8 cellular contexts compared by ENCODE assay signal in the genomic region with DNA sequence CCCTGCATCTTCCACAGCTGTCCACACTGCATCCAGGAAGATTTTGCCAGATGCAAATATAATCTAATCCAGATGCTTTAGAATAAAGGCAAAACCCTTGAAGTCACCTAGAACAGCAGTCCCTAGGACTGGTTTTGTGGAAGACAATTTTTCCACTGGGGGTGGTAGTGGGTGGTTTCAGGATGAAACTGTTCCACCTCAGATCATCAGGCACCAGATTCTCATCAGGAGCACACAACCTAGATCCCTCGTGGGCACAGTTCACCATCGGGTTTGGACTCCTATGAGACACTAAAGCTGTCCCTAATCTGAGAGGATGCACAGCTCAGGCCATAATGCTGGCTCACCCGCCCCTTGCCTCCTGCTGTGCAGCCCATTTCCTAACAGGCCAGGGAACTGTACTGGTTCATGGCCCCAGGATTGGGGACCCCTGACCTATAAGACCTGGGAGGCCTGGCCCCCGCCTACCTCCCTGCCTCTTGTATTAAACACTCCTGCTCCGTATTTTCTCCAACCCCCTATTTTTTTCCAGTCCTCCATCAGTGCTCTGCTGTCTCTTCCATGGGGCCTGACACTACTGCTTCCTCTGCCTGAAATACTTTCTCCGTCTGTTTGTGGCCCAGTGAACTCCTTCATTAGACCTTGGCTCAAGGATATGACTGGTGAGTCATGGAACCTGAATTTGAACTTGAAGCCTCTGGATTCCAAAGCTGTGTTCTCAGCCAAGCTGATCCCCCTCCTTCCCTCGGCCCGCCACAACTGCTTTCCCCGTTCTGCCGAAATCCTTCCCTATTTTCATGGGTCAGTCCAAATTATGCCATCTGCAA.
DNase-seq lines count a peak whose midpoint lies in the region; ATAC-seq and TF ChIP-seq lines count a peak whose summit lies in the region.

No MANE protein-coding gene starts in this region.

- no peak for TF ChIP-seq CTCF in Panc1 (IDR thresholded peaks at IDR 0.05)
- TF ChIP-seq CTCF in fibroblast of lung (conservative IDR thresholded peaks at IDR 0.05 in 1 of 2, IDR thresholded peaks at IDR 0.05 in 1 of 2; ENCODE audit: low read depth in 1 of 2, low read length in 2 of 2), result no peak
- peak; percentile 10 for TF ChIP-seq CTCF in osteoblast (IDR thresholded peaks at IDR 0.05; ENCODE audit: extremely low read depth, low read depth, low read length)

- CTCF ChIA-PET in Panc1 (lab: Charles Lee), result interaction anchor here (0.6 kb wide), 1 partner anchor 77 kb away, joined by 7 read pairs; no protein-coding TSS in a partner anchor

- H3K27ac ChIP-seq in Panc1 (ENCODE audit: low read length) (peak overlapping the region; percentile 99), fibroblast of lung (ENCODE audit: insufficient read depth, low read length) (peak overlapping the region; percentile 94), osteoblast (ENCODE audit: low read depth, low read length) (peak overlapping the region; percentile 84)

- BruUV-seq in Panc1 (replicated peaks; lab: Mats Ljungman, UMichigan), result no TSS peak

- H3K36me3 ChIP-seq in Panc1 (ENCODE audit: control insufficient read depth, insufficient read depth, low read length) (peaks cover under 1% of the 10 kb centered on the region; the same call in 1 of the 2 replicates), fibroblast of lung (ENCODE audit: control insufficient read depth, insufficient read depth, low read length) (no peaks in the 10 kb centered on the region), osteoblast (ENCODE audit: insufficient read depth, low read length) (peaks cover 5% of the 10 kb centered on the region)

- DNase-seq in AG20443 (ENCODE audit: low spot score) (peak; percentile 95), Panc1 (ENCODE audit: low read depth, low spot score) (peak; percentile 73), fibroblast of lung (ENCODE audit: low read depth in 2 of 2) (peak; percentile 92 to 98), osteoblast (ENCODE audit: insufficient read length, low spot score, missing footprints) (peak; percentile 97), NCI-H1417 (lab: John Stamatoyannopoulos, UW) (no peak), NCI-H345 (lab: John Stamatoyannopoulos, UW) (no peak)

- H3K9ac ChIP-seq in fibroblast of lung (ENCODE audit: insufficient read depth, low read length), result peak overlapping the region; percentile 28

- POLR2A ChIA-PET in Panc1 (lab: Charles Lee), result interaction anchor here (0.6 kb wide), 1 partner anchor 11 kb away, joined by 13 read pairs; no protein-coding TSS in a partner anchor

- no peaks in the 10 kb centered on the region for H3K9me3 ChIP-seq in Panc1 (ENCODE audit: control insufficient read depth, insufficient read depth, low read depth, low read length)
- no peaks in the 10 kb centered on the region for H3K9me3 ChIP-seq in fibroblast of lung (ENCODE audit: control insufficient read depth, insufficient read depth, low read depth, low read length)
- H3K9me3 ChIP-seq in osteoblast (ENCODE audit: low read depth, low read length), result no peaks in the 10 kb centered on the region

- H3K4me1 ChIP-seq in Panc1 (ENCODE audit: control insufficient read depth, insufficient read depth, low read length) (peaks cover 57% of the 10 kb centered on the region), fibroblast of lung (ENCODE audit: control insufficient read depth, extremely low read depth, insufficient read depth, low read length) (peaks cover 14% of the 10 kb centered on the region), osteoblast (ENCODE audit: insufficient read depth, low read length) (peaks cover 43% of the 10 kb centered on the region)

- peak overlapping the region; percentile 8 to 11; a peak in 2 of 4 replicates for H3K4me3 ChIP-seq in Panc1 (ENCODE audit: low read depth in 2 of 2, low read length in 2 of 2)
- H3K4me3 ChIP-seq in fibroblast of lung (replicated peaks in 1 of 4; ENCODE audit: control extremely low read depth in 1 of 4, insufficient read depth in 1 of 4, low read depth in 3 of 4, low read length in 4 of 4), result peak overlapping the region in 2 of 4 experiments; percentile 15 to 17
- H3K4me3 ChIP-seq in osteoblast (ENCODE audit: insufficient read depth, low read length), result peak overlapping the region; percentile 29

- in situ Hi-C loops in Panc1 (cut with HindIII; ENCODE audit: low pct_unique_long_range_greater_than_20kb, low sequenced_read_pairs), result no loop called here

- H3K27me3 ChIP-seq in Panc1 (ENCODE audit: control insufficient read depth, insufficient read depth, low read length) (no peaks in the 10 kb centered on the region), fibroblast of lung (ENCODE audit: control insufficient read depth, insufficient read depth, low read length) (no peaks in the 10 kb centered on the region), osteoblast (ENCODE audit: insufficient read depth, low read length) (no peaks in the 10 kb centered on the region)

- peak; percentile 85 for ATAC-seq in Panc1
- no peak for ATAC-seq in GM21737 (IDR thresholded peaks at IDR 0.05; ENCODE audit: unreplicated experiment)
- ATAC-seq in GM21825 (IDR thresholded peaks at IDR 0.05; ENCODE audit: unreplicated experiment), result no peak

- intact Hi-C loops in Panc1 (cut with micrococcal nuclease; ENCODE audit: unreplicated experiment), result no loop called here

- H3K79me2 ChIP-seq in fibroblast of lung (ENCODE audit: control insufficient read depth, insufficient read depth, low read length), result peaks cover 6% of the 10 kb centered on the region
- peaks cover 77% of the 10 kb centered on the region for H3K79me2 ChIP-seq in osteoblast (ENCODE audit: insufficient read depth, low read length)

- H4K20me1 ChIP-seq in fibroblast of lung (ENCODE audit: control insufficient read depth, extremely low read depth, insufficient read depth, low read length) (no peaks in the 10 kb centered on the region), osteoblast (ENCODE audit: insufficient read depth, low read length) (no peaks in the 10 kb centered on the region)

- H2AFZ ChIP-seq in fibroblast of lung (ENCODE audit: low read length) (no peak overlapping the region), osteoblast (ENCODE audit: low read length) (peak overlapping the region; percentile 58)

- H3K4me2 ChIP-seq in fibroblast of lung (ENCODE audit: extremely low read depth, insufficient read depth, low read length) (peak overlapping the region; percentile 98), osteoblast (ENCODE audit: insufficient read depth, low read length) (peak overlapping the region; percentile 71)

Comparison
In these comparisons a context has a peak if more than half of its experiments do, and no peak if none do; other contexts are left out.
1. DNase-seq: peak in AG20443 (single experiment), Panc1 (single experiment), fibroblast of lung (2 of 2) and osteoblast (single experiment); none in NCI-H1417 (0 of 3) and NCI-H345 (single experiment).
2. Peak in every context shown above with its lines, with median percentiles within 50 percentile points of each other: H3K27ac ChIP-seq.